20 cellular contexts compared by ENCODE assay signal in genomic region chr15:60471314-60471713, GRCh38. TPM values are rescaled to one million over a fixed set of nuclear protein-coding genes. Genes with fewer than 3 reads are reported as not detected.
DNase-seq lines count a peak whose midpoint lies in the region; TF ChIP-seq lines count a peak whose summit lies in the region.
"Had no signal": no experiment of that assay in that cellular context is flagged by ENCODE, and none has a peak within 500 bp of the region (broad histone marks: within the 10 kb centered on the region; RNA-seq: fewer than 3 reads in every experiment).

No MANE protein-coding gene starts in this region.

- DNase-seq in mammary epithelial cell (peak; percentile 8), MCF 10A (ENCODE audit: unreplicated experiment) (no peak), SK-N-DZ (ENCODE audit: low spot score) (peak; percentile 76), iris pigment epithelial cell (ENCODE audit: low read depth) (peak; percentile 36), cerebellar cortex (ENCODE audit: low spot score) (no peak), AG20443 (ENCODE audit: low spot score) (no peak), GDM1 (lab: John Stamatoyannopoulos, UW) (no peak)
- DNase-seq in stimulated activated CD4-positive, alpha-beta T cell treated with anti-CD3 and anti-CD28 coated beads, Interleukin-4, amount 100 ng/mL, for 24 hours, result no peak
- DNase-seq: activated CD4-positive, alpha-beta T cell treated with anti-CD3 and anti-CD28 coated beads for 4 hours; activated CD8-positive, alpha-beta memory T cell treated with anti-CD3 and anti-CD28 coated beads, Interleukin-2, amount 10 ng/mL, durations not matched to agents 7 days and 5 days; CD4-positive, CD25-positive, alpha-beta regulatory T cell; NCI-H187; NCI-H526; psoas muscle; SJCRH30; testis had no signal

- H3K27me3 Mint-ChIP-seq in MCF 10A (ENCODE audit: insufficient read depth, unreplicated experiment), result no peaks in the 10 kb centered on the region
- H3K27me3 Mint-ChIP-seq: activated CD8-positive, alpha-beta memory T cell treated with anti-CD3 and anti-CD28 coated beads, Interleukin-2, amount 10 ng/mL, durations not matched to agents 7 days and 5 days; CD4-positive, CD25-positive, alpha-beta regulatory T cell; memory B cell had no signal

- no peak overlapping the region for H3K4me3 Mint-ChIP-seq in MCF 10A (ENCODE audit: unreplicated experiment)
- H3K4me3 Mint-ChIP-seq: activated CD8-positive, alpha-beta memory T cell treated with anti-CD3 and anti-CD28 coated beads, Interleukin-2, amount 10 ng/mL, durations not matched to agents 7 days and 5 days; CD4-positive, CD25-positive, alpha-beta regulatory T cell; GM23338; memory B cell; neural crest cell had no signal

- H3K9me3 ChIP-seq in mammary epithelial cell (replicated peaks; ENCODE audit: insufficient read depth, low read length), result no peaks in the 10 kb centered on the region
- H3K9me3 ChIP-seq: psoas muscle, testis had no signal

- dilution Hi-C loops in mammary epithelial cell (cut with HindIII; ENCODE audit: low sequenced_read_pairs), result no loop called here

- intact Hi-C loops in mammary epithelial cell (cut with micrococcal nuclease) (no loop called here), MCF 10A (cut with micrococcal nuclease) (no loop called here)

- no peak overlapping the region for H3K4me3 ChIP-seq in mammary epithelial cell (replicated peaks in 1 of 3; ENCODE audit: insufficient read depth in 1 of 3, low read depth in 2 of 3, low read length in 3 of 3)
- H3K4me3 ChIP-seq: GM23338, psoas muscle, SJCRH30, testis had no signal

- TF ChIP-seq CTCF in mammary epithelial cell (conservative IDR thresholded peaks at IDR 0.05 in 1 of 2, IDR thresholded peaks at IDR 0.05 in 1 of 2; ENCODE audit: extremely low read depth in 1 of 2, insufficient read depth in 1 of 2, low read depth in 1 of 2, low read length in 2 of 2), result no peak
- no peak for TF ChIP-seq CTCF in MCF 10A (IDR thresholded peaks at IDR 0.05; ENCODE audit: unreplicated experiment)

- in situ Hi-C loops in mammary epithelial cell (cut with MboI; ENCODE audit: low sequenced_read_pairs in 2 of 2), result loop anchor here in 1 of 2 donors (25.0 kb wide), 1 partner anchor 109 kb away; no protein-coding TSS in a partner anchor

- no peak overlapping the region for H3K27ac Mint-ChIP-seq in MCF 10A (ENCODE audit: low read depth, unreplicated experiment)
- H3K27ac Mint-ChIP-seq: activated CD8-positive, alpha-beta memory T cell treated with anti-CD3 and anti-CD28 coated beads, Interleukin-2, amount 10 ng/mL, durations not matched to agents 7 days and 5 days; activated T-helper 2 cell treated with anti-CD3 and anti-CD28 coated beads, Interferon-gamma antibody, Interleukin-2, Interleukin-4, amounts not matched to agents 10 μg/mL and 5 μg/mL and 100 μg/mL, durations not matched to agents 14 hours and 24 hours and 36 hours; CD4-positive, CD25-positive, alpha-beta regulatory T cell; GM23338; memory B cell had no signal

- H3K79me2 ChIP-seq in mammary epithelial cell (ENCODE audit: insufficient read depth, low read length), result peaks cover 36% of the 10 kb centered on the region

- H3K4me2 ChIP-seq in mammary epithelial cell (ENCODE audit: insufficient read depth, low read depth, low read length), result no peak overlapping the region
- H3K4me2 ChIP-seq: GM23338 had no signal

- POLR2A ChIA-PET in MCF 10A (lab: Yijun Ruan, JAX), result interaction anchor here (0.8 to 1.2 kb wide), 5 partner anchors 8 to 100 kb away, joined by 3 to 5 read pairs (median 4); no protein-coding TSS in a partner anchor

- peaks cover 6% of the 10 kb centered on the region for H3K4me1 ChIP-seq in mammary epithelial cell (ENCODE audit: insufficient read depth, low read length)
- H3K4me1 ChIP-seq: SJCRH30, testis had no signal

- CTCF ChIA-PET in mammary epithelial cell (lab: Charles Lee; ENCODE audit: low non-redundant PET), result no interaction called here
- CTCF ChIA-PET in MCF 10A (lab: Yijun Ruan, JAX), result interaction anchor here (0.9 to 1.1 kb wide), 3 partner anchors 8 to 50 kb away, joined by 3 to 4 read pairs (median 3); no protein-coding TSS in a partner anchor

- H3K36me3 ChIP-seq in mammary epithelial cell (ENCODE audit: insufficient read depth, low read length), result peaks cover 15% of the 10 kb centered on the region

- WGBS in mammary epithelial cell (ENCODE audit: low coverage, missing lambda C conversion rate), result 93% methylated on average over 4 of the region's 4 CpGs

- no TSS peak for BruUV-seq in mammary epithelial cell (replicated peaks; lab: Mats Ljungman, UMichigan)
- no TSS peak for BruUV-seq in MCF 10A (replicated peaks; lab: Mats Ljungman, UMichigan)

- no peak overlapping the region for H3K27ac ChIP-seq in mammary epithelial cell (ENCODE audit: insufficient read depth, low read depth, low read length)
- H3K27ac ChIP-seq: psoas muscle, SJCRH30, testis had no signal

- H3K27me3 ChIP-seq in mammary epithelial cell (ENCODE audit: insufficient read depth, low read length), result no peaks in the 10 kb centered on the region
- H3K27me3 ChIP-seq: SJCRH30, testis had no signal

- H3K9ac ChIP-seq in mammary epithelial cell (ENCODE audit: insufficient read depth, low read length), result no peak overlapping the region

- H3K9me3 Mint-ChIP-seq in MCF 10A (ENCODE audit: unreplicated experiment), result no peaks in the 10 kb centered on the region
- H3K9me3 Mint-ChIP-seq: activated T-helper 2 cell treated with anti-CD3 and anti-CD28 coated beads, Interferon-gamma antibody, Interleukin-2, Interleukin-4, amounts not matched to agents 10 μg/mL and 5 μg/mL and 100 μg/mL, durations not matched to agents 14 hours and 24 hours and 36 hours; CD4-positive, CD25-positive, alpha-beta regulatory T cell; GM23338; memory B cell; neural crest cell had no signal

- H2AFZ ChIP-seq in mammary epithelial cell (ENCODE audit: low read depth, low read length), result no peak overlapping the region
- H2AFZ ChIP-seq: GM23338 had no signal

- peaks cover 51% of the 10 kb centered on the region for H3K36me3 Mint-ChIP-seq in MCF 10A (ENCODE audit: insufficient read depth, unreplicated experiment)

- H4K20me1 ChIP-seq in mammary epithelial cell (ENCODE audit: insufficient read depth, low read length), result no peaks in the 10 kb centered on the region

- H3K4me1 Mint-ChIP-seq in MCF 10A (ENCODE audit: insufficient read depth, unreplicated experiment), result peaks cover 29% of the 10 kb centered on the region
- H3K4me1 Mint-ChIP-seq: GM23338 had no signal

RNA-seq across cellular contexts. Expression of gene ICE2, which starts 7.6 kb away (rescaled TPM):
- total RNA-seq in mammary epithelial cell (10 to 100 TPM; 31.2 to 48.0 TPM), MCF 10A (2022) (55.1 and 57.9 TPM in 2 replicates)
- 17.3 TPM for polyA plus RNA-seq in mammary epithelial cell
- 23.4 TPM for polyA minus RNA-seq in mammary epithelial cell
- 29.0 and 43.9 TPM in 2 replicates for polyA plus RNA-seq in SK-N-DZ (2014; cell fraction: cytosol; rRNA removed)
- polyA plus RNA-seq in SK-N-DZ (2014; cell fraction: nucleus; rRNA removed), result 36.7 and 40.8 TPM in 2 replicates

Comparison
In these comparisons a context has a peak if more than half of its experiments do, and no peak if none do; other contexts are left out.
1. DNase-seq: peak in mammary epithelial cell (single experiment), SK-N-DZ (single experiment) and iris pigment epithelial cell (single experiment); none in MCF 10A (single experiment), cerebellar cortex (single experiment), AG20443 (single experiment), stimulated activated CD4-positive, alpha-beta T cell treated with anti-CD3 and anti-CD28 coated beads, Interleukin-4, amount 100 ng/mL, for 24 hours (single experiment) and GDM1 (single experiment).